Comparison of ENCODE assay signal across 27 cellular contexts in the genomic region with DNA sequence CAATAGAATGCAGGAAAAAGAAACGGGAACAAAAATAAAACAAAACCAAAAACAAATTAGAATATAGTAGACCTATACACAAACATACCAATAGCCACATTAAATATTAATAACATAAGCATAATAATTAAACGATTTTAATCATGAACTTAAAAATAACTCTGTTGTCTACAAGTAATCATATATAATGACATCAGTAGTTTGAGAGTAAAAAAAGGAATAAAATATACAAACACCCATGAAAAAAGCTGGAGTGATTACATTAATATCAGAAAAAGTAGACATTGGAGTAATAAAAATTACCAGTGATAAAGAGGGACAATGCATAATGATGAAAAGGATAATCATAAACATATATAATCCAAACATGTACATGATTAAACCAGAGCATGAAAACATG.
"Had no signal": no experiment of that assay in that cellular context is flagged by ENCODE, and none has a peak within 500 bp of the region (broad histone marks: within the 10 kb centered on the region; RNA-seq: fewer than 3 reads in every experiment).

No MANE protein-coding gene starts in this region.

- H3K9me3 ChIP-seq: stomach, suprapubic skin, testis, thoracic aorta, thyroid gland, tibial artery, tibial nerve, transverse colon, upper lobe of left lung, upper lobe of right lung, uterus, vagina had no signal

- H3K4me3 ChIP-seq: stomach, suprapubic skin, testis, thoracic aorta, thyroid gland, tibial artery, tibial nerve, transverse colon, upper lobe of left lung, upper lobe of right lung, uterus, vagina had no signal

- DNase-seq: stimulated activated CD4-positive, alpha-beta T cell treated with anti-CD3 and anti-CD28 coated beads, Interleukin-2, amount 100 ng/mL, for 48 hours; stimulated activated CD4-positive, alpha-beta T cell treated with anti-CD3 and anti-CD28 coated beads, Interleukin-4, amount 100 ng/mL, for 1 hour; stimulated activated CD4-positive, alpha-beta T cell treated with anti-CD3 and anti-CD28 coated beads, Interleukin-4, amount 100 ng/mL, for 24 hours; stimulated activated CD4-positive, alpha-beta T cell treated with anti-CD3 and anti-CD28 coated beads, Interleukin-4, amount 100 ng/mL, for 4 hours; stimulated activated CD8-positive, alpha-beta memory T cell treated with anti-CD3 and anti-CD28 coated beads, Interleukin-4, amount 100 ng/mL, for 48 hours; stimulated activated naive B cell treated with anti-CD40 and anti-IgM and Interleukin-4, amounts not matched to agents 10 μg/mL and 1 μg/mL and 100 μg/mL, for 72 hours; stimulated activated naive CD4-positive, alpha-beta T cell; stimulated activated naive CD4-positive, alpha-beta T cell treated with Interleukin-2 at 50 U/mL for 16 hours; stimulated activated naive CD8-positive, alpha-beta T cell treated with anti-CD3 and anti-CD28 coated beads, Interleukin-15, amount 100 ng/mL, for 72 hours; stimulated activated naive CD8-positive, alpha-beta T cell treated with anti-CD3 and anti-CD28 coated beads, Interleukin-15, Interleukin-2, amounts not matched to agents 100 U/mL and 50 U/mL, for 24 hours; stomach; substantia nigra; testis; thyroid gland; tibial artery; transverse colon; trophoblast cell; upper lobe of left lung; upper lobe of right lung; uterus had no signal

- ATAC-seq: stimulated activated effector memory CD8-positive, alpha-beta T cell treated with anti-CD3 and anti-CD28 coated beads, Interleukin-12 subunit alpha, Interleukin-12 subunit beta, amount 100 ng/mL, for 72 hours; stimulated activated memory B cell treated with anti-CD40 and anti-IgM and Interleukin-4, amounts not matched to agents 10 μg/mL and 1 μg/mL and 100 μg/mL, for 72 hours; stimulated activated naive B cell treated with anti-CD40 and anti-IgM and Interleukin-4, amounts not matched to agents 10 μg/mL and 1 μg/mL and 100 μg/mL, for 72 hours; stimulated activated naive CD8-positive, alpha-beta T cell treated with anti-CD3 and anti-CD28 coated beads, Interleukin-15, amount 100 ng/mL, for 72 hours; stimulated activated naive CD8-positive, alpha-beta T cell treated with anti-CD3 and anti-CD28 coated beads, Interleukin-15, Interleukin-2, amounts not matched to agents 100 U/mL and 50 U/mL, for 24 hours; upper lobe of right lung had no signal

- FAIRE-seq: urothelium cell line had no signal

- H3K27ac ChIP-seq: stomach, suprapubic skin, testis, thoracic aorta, thyroid gland, tibial artery, tibial nerve, transverse colon, upper lobe of left lung, upper lobe of right lung, uterus, vagina had no signal

- H3K4me1 ChIP-seq: stomach, suprapubic skin, testis, thyroid gland, tibial artery, tibial nerve, transverse colon, upper lobe of left lung, upper lobe of right lung, uterus, vagina had no signal

- H3K36me3 ChIP-seq: stomach, suprapubic skin, thoracic aorta, thyroid gland, tibial artery, tibial nerve, transverse colon, upper lobe of left lung, upper lobe of right lung, uterus, vagina had no signal

- H3K27me3 ChIP-seq: stomach, suprapubic skin, testis, thyroid gland, tibial artery, tibial nerve, transverse colon, upper lobe of left lung, upper lobe of right lung, uterus, vagina had no signal
